7 cellular contexts compared by ENCODE assay signal in the genomic region with DNA sequence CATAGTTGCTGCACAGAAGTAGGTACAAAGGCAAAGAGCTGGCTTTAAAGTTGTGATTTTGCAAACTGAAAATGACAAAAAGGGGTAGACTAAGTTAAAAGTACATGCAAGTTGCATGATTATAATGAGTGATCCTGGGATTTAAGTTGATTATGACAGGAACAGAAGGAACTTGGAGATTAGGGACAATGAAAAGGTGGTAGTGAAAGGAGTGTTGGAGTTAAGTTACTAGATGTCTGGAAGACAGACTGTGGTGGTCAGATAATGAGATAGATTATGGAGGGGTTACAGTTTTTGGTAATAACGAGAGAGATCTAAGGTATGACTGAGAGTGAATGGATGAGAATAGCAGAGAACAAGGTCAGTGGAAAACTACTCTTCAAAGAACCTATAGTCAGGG.
"Had no signal": no experiment of that assay in that cellular context is flagged by ENCODE, and none has a peak within 500 bp of the region (broad histone marks: within the 10 kb centered on the region; RNA-seq: fewer than 3 reads in every experiment).

No MANE protein-coding gene starts in this region.

- H3K9ac ChIP-seq: GM23248 had no signal

- FAIRE-seq: HepG2 had no signal

- H3K36me3 ChIP-seq: HAP-1 had no signal

- H3K4me3 ChIP-seq: GM23248, HAP-1 had no signal

- DNase-seq: GM23248, GOT3, H7, HFFc6 had no signal

- H3K27ac ChIP-seq: GM23248, HL-60 had no signal

- H3K9me3 ChIP-seq: HAP-1 had no signal
